In the genomic region with DNA sequence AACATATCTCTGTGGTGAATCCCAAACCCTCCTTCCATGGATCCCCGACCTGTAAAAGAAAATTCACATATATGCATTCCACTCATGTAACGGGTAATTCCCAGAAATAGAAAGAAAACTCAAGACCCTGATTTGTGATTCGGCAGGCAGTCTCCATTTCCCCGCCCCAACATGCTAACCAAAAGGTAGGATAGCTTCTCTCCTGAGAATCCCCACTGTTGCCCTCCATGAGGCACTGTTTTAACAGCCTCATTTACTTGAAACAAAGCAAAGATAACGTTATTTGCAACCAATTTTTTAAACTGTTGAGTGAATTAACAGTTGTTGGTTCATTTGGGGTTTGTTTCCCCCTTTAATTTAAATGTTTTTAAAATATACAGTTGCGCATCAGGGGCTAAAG, we compare ENCODE assay signal across 9 cellular contexts. TPM values are rescaled to one million over a fixed set of nuclear protein-coding genes. Genes with fewer than 3 reads are reported as not detected.
A peak's percentile ranks its signal among the peaks of the same experiment; 100 is the strongest.
DNase-seq lines count a peak whose midpoint lies in the region; ATAC-seq, FAIRE-seq and TF ChIP-seq lines count a peak whose summit lies in the region.
"Had no signal": no experiment of that assay in that cellular context is flagged by ENCODE, and none has a peak within 500 bp of the region (broad histone marks: within the 10 kb centered on the region; RNA-seq: fewer than 3 reads in every experiment).

No MANE protein-coding gene starts in this region.

- H3K9ac ChIP-seq in KMS-11 (peak overlapping the region; percentile 5; the same call in 1 of the 2 replicates), K562 (ENCODE audit: insufficient read depth in 1 of 2, low read depth in 2 of 2, low read length in 2 of 2) (no peak overlapping the region)

- H3K9me3 Mint-ChIP-seq in naive thymus-derived CD4-positive, alpha-beta T cell = peaks cover 0 to 1% (median 0%) of the 10 kb centered on the region in 11 donors

- in situ Hi-C loops in ACHN (cut with HindIII; ENCODE audit: low pct_ligation_motif_present, low pct_unique_long_range_greater_than_20kb, low sequenced_read_pairs) = no loop called here
- in situ Hi-C loops in K562 (cut with MboI) = loop anchor here (10.0 to 25.0 kb wide), 2 partner anchors 92 to 344 kb away; no protein-coding TSS in a partner anchor

- H3K4me1 Mint-ChIP-seq in naive thymus-derived CD4-positive, alpha-beta T cell = peaks cover 20 to 38% (median 31%) of the 10 kb centered on the region in 7 donors

- H3K9me1 ChIP-seq in K562 (ENCODE audit: control insufficient read depth, insufficient read depth, low read length) = peaks cover 5% of the 10 kb centered on the region

- no peak for TF ChIP-seq RAD21 in K562 (CRISPR knock-in tag; conservative IDR thresholded peaks at IDR 0.05 in 1 of 2, IDR thresholded peaks at IDR 0.05 in 1 of 2)

- CTCF ChIA-PET in K562 (lab: Yijun Ruan, JAX; ENCODE audit: low intra/inter-chr PET ratio) = interaction anchor here (1.1 to 2.6 kb wide), 3 partner anchors 96 to 789 kb away, joined by 3 to 30 read pairs (median 4); no protein-coding TSS in a partner anchor
- CTCF ChIA-PET in naive thymus-derived CD4-positive, alpha-beta T cell (lab: Charles Lee) = interaction anchor here (0.7 to 5.3 kb wide), 4 partner anchors 14 to 600 kb away, joined by 3 to 33 read pairs (median 4); no protein-coding TSS in a partner anchor

- H3K4me2 ChIP-seq in KMS-11 = peak overlapping the region; percentile 98
- peak overlapping the region; percentile 74; the same call in 1 of the 2 replicates for H3K4me2 ChIP-seq in K562 (ENCODE audit: insufficient read depth, low read length)

- H3K4me1 ChIP-seq in KMS-11 (ENCODE audit: low read depth, poor library complexity, severe bottlenecking) = peaks cover 9% of the 10 kb centered on the region
- peaks cover 18 to 26% of the 10 kb centered on the region in 2 experiments; a peak in 4 of 5 replicates for H3K4me1 ChIP-seq in K562 (replicated peaks in 1 of 2; ENCODE audit: control insufficient read depth in 2 of 2, insufficient read depth in 2 of 2, low read length in 2 of 2)
- H3K4me1 ChIP-seq in naive thymus-derived CD4-positive, alpha-beta T cell (ENCODE audit: control insufficient read depth in 2 of 2, insufficient read depth in 2 of 2, low read length in 2 of 2) = peaks cover 10 to 16% of the 10 kb centered on the region in 2 donors

- H3K9me3 ChIP-seq in K562 (replicated peaks; ENCODE audit: control insufficient read depth, insufficient read depth, low read depth, low read length) = no peaks in the 10 kb centered on the region
- no peaks in the 10 kb centered on the region for H3K9me3 ChIP-seq in naive thymus-derived CD4-positive, alpha-beta T cell (ENCODE audit: control insufficient read depth in 2 of 3, low read length in 3 of 3)

- POLR2A ChIA-PET in K562 (lab: Yijun Ruan, JAX) = no interaction called here
- POLR2A ChIA-PET in naive thymus-derived CD4-positive, alpha-beta T cell (lab: Charles Lee) = no interaction called here

- intact Hi-C loops in K562 (cut with micrococcal nuclease) = loop anchor here (1.0 to 10.0 kb wide), 3 partner anchors 95 to 482 kb away; a partner anchor contains a TSS
- intact Hi-C loops in naive thymus-derived CD4-positive, alpha-beta T cell (cut with micrococcal nuclease) = loop anchor here (1.0 to 10.0 kb wide), 15 partner anchors 30 to 1988 kb away; partner anchors contain the start of genes ALG10B (in 2 of the 2), KIF21A (in 2 of the 2), ABCD2 (in 1 of the 2) and CPNE8 (in 1 of the 2)

- no peak overlapping the region for H3K4me3 ChIP-seq in KMS-11 (IDR thresholded peaks at IDR 0.05; ENCODE audit: insufficient read depth, low read depth, low read length)
- no peak overlapping the region for H3K4me3 ChIP-seq in K562
- no peak overlapping the region for H3K4me3 ChIP-seq in naive thymus-derived CD4-positive, alpha-beta T cell (ENCODE audit: low read length)

- ATAC-seq in K562 (no peak), GM18502 (IDR thresholded peaks at IDR 0.05; ENCODE audit: poor library complexity, unreplicated experiment) (no peak)
- no peak for ATAC-seq in naive thymus-derived CD4-positive, alpha-beta T cell

- WGBS in K562 (ENCODE audit: insufficient coverage, low coverage, missing lambda C conversion rate) = 73% methylated on average over 6 of the region's 6 CpGs

- peak overlapping the region in 8 of 9 donors; percentile 23 to 88 (median 74) for H3K27ac Mint-ChIP-seq in naive thymus-derived CD4-positive, alpha-beta T cell

- H3K36me3 Mint-ChIP-seq in naive thymus-derived CD4-positive, alpha-beta T cell = no peaks in the 10 kb centered on the region

- H3K27me3 ChIP-seq in KMS-11 (ENCODE audit: insufficient read depth, low read depth) (no peaks in the 10 kb centered on the region), K562 (ENCODE audit: control insufficient read depth in 2 of 2, insufficient read depth in 2 of 2, low read length in 2 of 2) (no peaks in the 10 kb centered on the region)
- no peaks in the 10 kb centered on the region for H3K27me3 ChIP-seq in naive thymus-derived CD4-positive, alpha-beta T cell (ENCODE audit: control insufficient read depth in 2 of 2, insufficient read depth in 2 of 2, low read length in 2 of 2)

- H4K20me1 ChIP-seq in KMS-11 (ENCODE audit: insufficient read depth) (no peaks in the 10 kb centered on the region), K562 (replicated peaks; ENCODE audit: control insufficient read depth, insufficient read depth, low read length) (peaks cover 3% of the 10 kb centered on the region; the same call in 1 of the 2 replicates)

- no peak for TF ChIP-seq EP300 in K562 (IDR thresholded peaks at IDR 0.05; ENCODE audit: low read length)

- H3K27me3 Mint-ChIP-seq in naive thymus-derived CD4-positive, alpha-beta T cell = peaks cover 0 to 36% (median 3%) of the 10 kb centered on the region in 5 donors

- H3K4me3 Mint-ChIP-seq in naive thymus-derived CD4-positive, alpha-beta T cell = peak overlapping the region; percentile 76 to 94 (median 90)

- TF ChIP-seq CTCF in KMS-11 (conservative IDR thresholded peaks at IDR 0.05; ENCODE audit: low read depth, low read length) (no peak), K562 (IDR thresholded peaks at IDR 0.05 in 2 of 3, conservative IDR thresholded peaks at IDR 0.05 in 1 of 3; ENCODE audit: insufficient read depth in 2 of 3, low read depth in 1 of 3, low read length in 3 of 3) (no peak)

- H3K36me3 ChIP-seq in KMS-11 (ENCODE audit: insufficient read depth) = no peaks in the 10 kb centered on the region
- peaks cover 4% of the 10 kb centered on the region; the same call in 1 of the 3 replicates for H3K36me3 ChIP-seq in K562 (ENCODE audit: control insufficient read depth, insufficient read depth, low read length)
- H3K36me3 ChIP-seq in naive thymus-derived CD4-positive, alpha-beta T cell (ENCODE audit: control insufficient read depth in 2 of 3, insufficient read depth in 3 of 3, low read length in 3 of 3) = no peaks in the 10 kb centered on the region

- no peak for TF ChIP-seq POLR2A in K562 (conservative IDR thresholded peaks at IDR 0.05)

- no TSS peak for BruUV-seq in K562 (replicated peaks; lab: Mats Ljungman, UMichigan)

- peak overlapping the region; percentile 72 for H2AFZ ChIP-seq in KMS-11 (ENCODE audit: low read depth)
- peak overlapping the region; percentile 88 for H2AFZ ChIP-seq in K562 (ENCODE audit: low read depth, low read length)

- H3K27ac ChIP-seq in KMS-11 (no peak overlapping the region), K562 (ENCODE audit: extremely low read depth, low read depth, low read length) (no peak overlapping the region)
- peak overlapping the region; percentile 4 for H3K27ac ChIP-seq in naive thymus-derived CD4-positive, alpha-beta T cell (ENCODE audit: low read depth, low read length)

- DNase-seq in ACHN (peak; percentile 67), K562 (ENCODE audit: extremely low read depth in 1 of 4, low spot score in 3 of 4) (no peak), NOMO-1 treated with DMSO at 0.1 percent for 48 hours (lab: John Stamatoyannopoulos, UW; ENCODE audit: unreplicated experiment) (no peak), RPMI8226 (no peak)
- DNase-seq in naive thymus-derived CD4-positive, alpha-beta T cell = peak in 2 of 9 donors; percentile 1 to 8
- DNase-seq in stimulated activated CD4-positive, alpha-beta T cell treated with anti-CD3 and anti-CD28 coated beads, Interleukin-4, amount 100 ng/mL, for 24 hours = no peak

- no peak for FAIRE-seq in K562 (lab: Jason Lieb, UNC)
- FAIRE-seq: G401.6 had no signal

- H3K79me2 ChIP-seq in KMS-11 (ENCODE audit: insufficient read depth, low read depth) = no peaks in the 10 kb centered on the region
- H3K79me2 ChIP-seq in K562 (ENCODE audit: control insufficient read depth, insufficient read depth, low read length) = peaks cover 42% of the 10 kb centered on the region

TF ChIP-seq in K562, 482 proteins besides CTCF, POLR2A, EP300 and RAD21 (continues in another document):
- no peak for TF ChIP-seq BRCA1 (IDR thresholded peaks at IDR 0.05)
- no peak for TF ChIP-seq BRCA1 (CRISPR knock-in tag; IDR thresholded peaks at IDR 0.05)
- TF ChIP-seq FOXK1 (CRISPR knock-in tag; IDR thresholded peaks at IDR 0.05; ENCODE audit: borderline replicate concordance) = no peak

RNA-seq across cellular contexts. Expression of gene SLC2A13, which starts 0.8 kb away (rescaled TPM):
- total RNA-seq in K562 (2011; cell fraction: chromatin; rRNA removed; ENCODE audit: low replicate concordance) = 19.3 and 35.8 TPM in 2 replicates
- total RNA-seq in K562 (2011; cell fraction: nucleolus; rRNA removed) = 13.7 and 20.8 TPM in 2 replicates
- total RNA-seq in K562 (2011; cell fraction: nucleoplasm; rRNA removed) = 22.1 and 34.1 TPM in 2 replicates
- total RNA-seq in K562 (2014; rRNA removed) = 10.9 and 12.4 TPM in 2 replicates
- total RNA-seq in K562 (2014; rRNA removed; fragmentation: Illumina TruSeq; extraction: Trizol) = 10.8 and 11.5 TPM in 2 replicates
- total RNA-seq in K562 (2015; rRNA removed; fragmentation: Illumina TruSeq; extraction: Trizol) = 9.9 and 10.7 TPM in 2 replicates
- total RNA-seq in K562 (2021) = 9.0 and 10.9 TPM in 2 replicates
- polyA plus RNA-seq in K562 (2011; rRNA removed) = 5.4 and 9.5 TPM in 2 replicates
- polyA plus RNA-seq in K562 (2011; cell fraction: cytosol; rRNA removed) = 2.2 and 2.8 TPM in 2 replicates
- 13.4 and 16.7 TPM in 2 replicates for polyA plus RNA-seq in K562 (2011; cell fraction: nucleus; rRNA removed)
- polyA plus RNA-seq in K562 (2012) = 3.0 and 5.5 TPM in 2 replicates
- polyA plus RNA-seq in K562 (2014; fragmentation: Illumina TruSeq; extraction: Trizol) = 4.3 and 4.8 TPM in 2 replicates
- polyA plus RNA-seq in K562 (2014; fragmentation: Nextera tagmentation; extraction: Ambion mirVana) = 1 to 10 TPM; 1.7 to 1.9 TPM
- polyA plus RNA-seq in K562 (2014; rRNA removed) = 5.0 and 5.6 TPM in 2 replicates
- polyA minus RNA-seq in K562 (2011; rRNA and poly(A)+ RNA removed) = 8.6 and 10.3 TPM in 2 replicates
- polyA minus RNA-seq in K562 (2011; cell fraction: cytosol; rRNA and poly(A)+ RNA removed) = 2.0 and 2.2 TPM in 2 replicates
- 18.3 and 27.3 TPM in 2 replicates for polyA minus RNA-seq in K562 (2011; cell fraction: nucleus; rRNA and poly(A)+ RNA removed)
- 1 to 10 TPM; 3.1 to 5.8 (median 4.6) TPM for total RNA-seq in naive thymus-derived CD4-positive, alpha-beta T cell
- 1 to 10 TPM; 1.2 to 1.4 TPM for polyA plus RNA-seq in naive thymus-derived CD4-positive, alpha-beta T cell
